1 cellular context compared by ENCODE assay signal in genomic region chr11:65411681-65412070, GRCh38.
A peak's percentile ranks its signal among the peaks of the same experiment; 100 is the strongest.
TF ChIP-seq lines count a peak whose summit lies in the region.

No MANE protein-coding gene starts in this region.

TF ChIP-seq in HepG2, 621 proteins besides CTCF, POLR2A, EP300 and RAD21:
- TF ChIP-seq RORA (CRISPR knock-in tag; IDR thresholded peaks at IDR 0.05) (no peak), ZNF263 (CRISPR knock-in tag; IDR thresholded peaks at IDR 0.05) (peak; percentile 53; the same call in 1 of the 2 replicates), ZNF616 (CRISPR knock-in tag; IDR thresholded peaks at IDR 0.05; ENCODE audit: low read depth) (no peak), IRF2 (CRISPR knock-in tag; IDR thresholded peaks at IDR 0.05) (no peak)
